In the genomic region with DNA sequence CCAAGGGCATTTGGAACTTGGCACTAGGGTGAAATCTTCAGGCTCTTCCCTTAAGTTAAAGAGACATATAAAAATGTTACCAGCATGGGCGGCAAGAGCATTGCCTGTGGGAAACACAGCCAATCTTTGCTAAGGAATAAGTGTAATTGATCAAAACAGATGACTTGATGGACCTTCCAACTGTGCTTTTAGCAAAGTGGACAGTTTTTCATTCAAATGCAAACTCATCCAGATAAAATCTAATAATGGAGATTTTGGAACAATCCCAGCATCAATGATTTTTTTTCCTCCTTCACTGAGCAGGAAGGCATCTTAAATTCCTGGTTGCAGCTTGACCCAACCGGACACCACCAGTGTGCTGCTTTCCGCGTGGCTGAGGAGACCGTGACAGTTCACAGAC, we compare ENCODE assay signal across 1 cellular context.
TF ChIP-seq lines count a peak whose summit lies in the region.

No MANE protein-coding gene starts in this region.

TF ChIP-seq in GM12878, 131 proteins besides CTCF, POLR2A, EP300 and RAD21:
- no peak for TF ChIP-seq ZNF274 (IDR thresholded peaks at IDR 0.05; ENCODE audit: insufficient read depth, insufficient read length)
- TF ChIP-seq SIN3A (IDR thresholded peaks at IDR 0.05; ENCODE audit: low read depth, low read length) = no peak
- TF ChIP-seq, protein P1, sequence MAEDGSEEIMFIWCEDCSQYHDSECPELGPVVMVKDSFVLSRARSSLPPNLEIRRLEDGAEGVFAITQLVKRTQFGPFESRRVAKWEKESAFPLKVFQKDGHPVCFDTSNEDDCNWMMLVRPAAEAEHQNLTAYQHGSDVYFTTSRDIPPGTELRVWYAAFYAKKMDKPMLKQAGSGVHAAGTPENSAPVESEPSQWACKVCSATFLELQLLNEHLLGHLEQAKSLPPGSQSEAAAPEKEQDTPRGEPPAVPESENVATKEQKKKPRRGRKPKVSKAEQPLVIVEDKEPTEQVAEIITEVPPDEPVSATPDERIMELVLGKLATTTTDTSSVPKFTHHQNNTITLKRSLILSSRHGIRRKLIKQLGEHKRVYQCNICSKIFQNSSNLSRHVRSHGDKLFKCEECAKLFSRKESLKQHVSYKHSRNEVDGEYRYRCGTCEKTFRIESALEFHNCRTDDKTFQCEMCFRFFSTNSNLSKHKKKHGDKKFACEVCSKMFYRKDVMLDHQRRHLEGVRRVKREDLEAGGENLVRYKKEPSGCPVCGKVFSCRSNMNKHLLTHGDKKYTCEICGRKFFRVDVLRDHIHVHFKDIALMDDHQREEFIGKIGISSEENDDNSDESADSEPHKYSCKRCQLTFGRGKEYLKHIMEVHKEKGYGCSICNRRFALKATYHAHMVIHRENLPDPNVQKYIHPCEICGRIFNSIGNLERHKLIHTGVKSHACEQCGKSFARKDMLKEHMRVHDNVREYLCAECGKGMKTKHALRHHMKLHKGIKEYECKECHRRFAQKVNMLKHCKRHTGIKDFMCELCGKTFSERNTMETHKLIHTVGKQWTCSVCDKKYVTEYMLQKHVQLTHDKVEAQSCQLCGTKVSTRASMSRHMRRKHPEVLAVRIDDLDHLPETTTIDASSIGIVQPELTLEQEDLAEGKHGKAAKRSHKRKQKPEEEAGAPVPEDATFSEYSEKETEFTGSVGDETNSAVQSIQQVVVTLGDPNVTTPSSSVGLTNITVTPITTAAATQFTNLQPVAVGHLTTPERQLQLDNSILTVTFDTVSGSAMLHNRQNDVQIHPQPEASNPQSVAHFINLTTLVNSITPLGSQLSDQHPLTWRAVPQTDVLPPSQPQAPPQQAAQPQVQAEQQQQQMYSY (CRISPR knock-in tag; IDR thresholded peaks at IDR 0.05) = no peak
- TF ChIP-seq SMAD5 (IDR thresholded peaks at IDR 0.05; ENCODE audit: low read depth) = no peak
- TF ChIP-seq, protein P2, sequence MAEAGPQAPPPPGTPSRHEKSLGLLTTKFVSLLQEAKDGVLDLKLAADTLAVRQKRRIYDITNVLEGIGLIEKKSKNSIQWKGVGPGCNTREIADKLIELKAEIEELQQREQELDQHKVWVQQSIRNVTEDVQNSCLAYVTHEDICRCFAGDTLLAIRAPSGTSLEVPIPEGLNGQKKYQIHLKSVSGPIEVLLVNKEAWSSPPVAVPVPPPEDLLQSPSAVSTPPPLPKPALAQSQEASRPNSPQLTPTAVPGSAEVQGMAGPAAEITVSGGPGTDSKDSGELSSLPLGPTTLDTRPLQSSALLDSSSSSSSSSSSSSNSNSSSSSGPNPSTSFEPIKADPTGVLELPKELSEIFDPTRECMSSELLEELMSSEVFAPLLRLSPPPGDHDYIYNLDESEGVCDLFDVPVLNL (IDR thresholded peaks at IDR 0.05; ENCODE audit: low read depth, low read length) = no peak
- TF ChIP-seq, protein P3, sequence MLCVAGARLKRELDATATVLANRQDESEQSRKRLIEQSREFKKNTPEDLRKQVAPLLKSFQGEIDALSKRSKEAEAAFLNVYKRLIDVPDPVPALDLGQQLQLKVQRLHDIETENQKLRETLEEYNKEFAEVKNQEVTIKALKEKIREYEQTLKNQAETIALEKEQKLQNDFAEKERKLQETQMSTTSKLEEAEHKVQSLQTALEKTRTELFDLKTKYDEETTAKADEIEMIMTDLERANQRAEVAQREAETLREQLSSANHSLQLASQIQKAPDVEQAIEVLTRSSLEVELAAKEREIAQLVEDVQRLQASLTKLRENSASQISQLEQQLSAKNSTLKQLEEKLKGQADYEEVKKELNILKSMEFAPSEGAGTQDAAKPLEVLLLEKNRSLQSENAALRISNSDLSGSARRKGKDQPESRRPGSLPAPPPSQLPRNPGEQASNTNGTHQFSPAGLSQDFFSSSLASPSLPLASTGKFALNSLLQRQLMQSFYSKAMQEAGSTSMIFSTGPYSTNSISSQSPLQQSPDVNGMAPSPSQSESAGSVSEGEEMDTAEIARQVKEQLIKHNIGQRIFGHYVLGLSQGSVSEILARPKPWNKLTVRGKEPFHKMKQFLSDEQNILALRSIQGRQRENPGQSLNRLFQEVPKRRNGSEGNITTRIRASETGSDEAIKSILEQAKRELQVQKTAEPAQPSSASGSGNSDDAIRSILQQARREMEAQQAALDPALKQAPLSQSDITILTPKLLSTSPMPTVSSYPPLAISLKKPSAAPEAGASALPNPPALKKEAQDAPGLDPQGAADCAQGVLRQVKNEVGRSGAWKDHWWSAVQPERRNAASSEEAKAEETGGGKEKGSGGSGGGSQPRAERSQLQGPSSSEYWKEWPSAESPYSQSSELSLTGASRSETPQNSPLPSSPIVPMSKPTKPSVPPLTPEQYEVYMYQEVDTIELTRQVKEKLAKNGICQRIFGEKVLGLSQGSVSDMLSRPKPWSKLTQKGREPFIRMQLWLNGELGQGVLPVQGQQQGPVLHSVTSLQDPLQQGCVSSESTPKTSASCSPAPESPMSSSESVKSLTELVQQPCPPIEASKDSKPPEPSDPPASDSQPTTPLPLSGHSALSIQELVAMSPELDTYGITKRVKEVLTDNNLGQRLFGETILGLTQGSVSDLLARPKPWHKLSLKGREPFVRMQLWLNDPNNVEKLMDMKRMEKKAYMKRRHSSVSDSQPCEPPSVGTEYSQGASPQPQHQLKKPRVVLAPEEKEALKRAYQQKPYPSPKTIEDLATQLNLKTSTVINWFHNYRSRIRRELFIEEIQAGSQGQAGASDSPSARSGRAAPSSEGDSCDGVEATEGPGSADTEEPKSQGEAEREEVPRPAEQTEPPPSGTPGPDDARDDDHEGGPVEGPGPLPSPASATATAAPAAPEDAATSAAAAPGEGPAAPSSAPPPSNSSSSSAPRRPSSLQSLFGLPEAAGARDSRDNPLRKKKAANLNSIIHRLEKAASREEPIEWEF (IDR thresholded peaks at IDR 0.05; ENCODE audit: insufficient replicate concordance, low read depth, low read length) = no peak
- TF ChIP-seq ATF7 (IDR thresholded peaks at IDR 0.05; ENCODE audit: low read depth) = no peak
- TF ChIP-seq SMC3 (IDR thresholded peaks at IDR 0.05; ENCODE audit: borderline replicate concordance, low read length) = no peak
- no peak for TF ChIP-seq SUZ12 (IDR thresholded peaks at IDR 0.05; ENCODE audit: unreplicated experiment)
